Comparison of ENCODE assay signal across 22 cellular contexts in genomic region chr2:127635380-127636237, GRCh38. TPM values are rescaled to one million over a fixed set of nuclear protein-coding genes. Genes with fewer than 3 reads are reported as not detected.
DNase-seq lines count a peak whose midpoint lies in the region; ATAC-seq and TF ChIP-seq lines count a peak whose summit lies in the region.
"Had no signal": no experiment of that assay in that cellular context is flagged by ENCODE, and none has a peak within 500 bp of the region (broad histone marks: within the 10 kb centered on the region; RNA-seq: fewer than 3 reads in every experiment).

No MANE protein-coding gene starts in this region.

- peak overlapping the region; percentile 14 for H3K27ac ChIP-seq in CD4-positive, CD25-positive, alpha-beta regulatory T cell (ENCODE audit: insufficient read depth, low read length, poor library complexity, severe bottlenecking)
- H3K27ac ChIP-seq in KOPT-K1 (ENCODE audit: low read depth, low read length, poor library complexity, severe bottlenecking), result peak overlapping the region; percentile 99
- H3K27ac ChIP-seq in right atrium auricular region, result peak overlapping the region; percentile 18 to 80
- peak overlapping the region; percentile 50 for H3K27ac ChIP-seq in rectal smooth muscle tissue (ENCODE audit: low read depth, low read length)
- H3K27ac ChIP-seq: testis had no signal

- no peak for ATAC-seq in CD4-positive, CD25-positive, alpha-beta regulatory T cell (ENCODE audit: low read depth in 2 of 2)
- no peak for ATAC-seq in HG02840 (IDR thresholded peaks at IDR 0.05; ENCODE audit: low FRiP score, unreplicated experiment)
- ATAC-seq: activated CD4-positive, CD25-positive, alpha-beta regulatory T cell treated with anti-CD3 and anti-CD28 coated beads, Interleukin-2, amount 50 U/mL, for 24 hours; HCT116 had no signal

- intact Hi-C loops in activated T-helper 1 cell treated with anti-CD3 and anti-CD28 coated beads, Interleukin-12 subunit alpha, Interleukin-12 subunit beta, Interleukin-2, Interleukin-4 antibody, amounts not matched to agents 30 ng/mL and 10 ng/mL and 1 ng/mL, durations not matched to agents 14 hours and 24 hours and 36 hours (cut with micrococcal nuclease), result no loop called here

- H3K36me3 ChIP-seq in CD4-positive, CD25-positive, alpha-beta regulatory T cell (ENCODE audit: control insufficient read depth, insufficient read depth, low read length), result no peaks in the 10 kb centered on the region
- H3K36me3 ChIP-seq in KOPT-K1 (ENCODE audit: insufficient read depth, low read length), result peaks cover 90% of the 10 kb centered on the region
- H3K36me3 ChIP-seq in right atrium auricular region, result peaks cover 29% of the 10 kb centered on the region
- peaks cover 4% of the 10 kb centered on the region for H3K36me3 ChIP-seq in rectal smooth muscle tissue (ENCODE audit: control insufficient read depth, insufficient read depth, low read length)

- no peaks in the 10 kb centered on the region for H3K27me3 ChIP-seq in CD4-positive, CD25-positive, alpha-beta regulatory T cell (ENCODE audit: control insufficient read depth, insufficient read depth, low read length)
- H3K27me3 ChIP-seq in right atrium auricular region (no peaks in the 10 kb centered on the region), rectal smooth muscle tissue (ENCODE audit: control insufficient read depth, insufficient read depth, low read length) (no peaks in the 10 kb centered on the region)
- H3K27me3 ChIP-seq: testis had no signal

- H3K27me3 Mint-ChIP-seq in CD4-positive, CD25-positive, alpha-beta regulatory T cell, result no peaks in the 10 kb centered on the region
- no peaks in the 10 kb centered on the region for H3K27me3 Mint-ChIP-seq in activated T-helper 1 cell treated with anti-CD3 and anti-CD28 coated beads, Interleukin-12 subunit alpha, Interleukin-12 subunit beta, Interleukin-2, Interleukin-4 antibody, amounts not matched to agents 30 ng/mL and 10 ng/mL and 1 ng/mL, durations not matched to agents 14 hours and 24 hours and 36 hours (ENCODE audit: insufficient read depth)
- H3K27me3 Mint-ChIP-seq: activated naive CD4-positive, alpha-beta T cell treated with anti-CD3 and anti-CD28 coated beads, Interleukin-2, amount 10 ng/mL, durations not matched to agents 7 days and 5 days had no signal

- H3K4me3 Mint-ChIP-seq in CD4-positive, CD25-positive, alpha-beta regulatory T cell, result no peak overlapping the region
- no peak overlapping the region for H3K4me3 Mint-ChIP-seq in activated T-helper 1 cell treated with anti-CD3 and anti-CD28 coated beads, Interleukin-12 subunit alpha, Interleukin-12 subunit beta, Interleukin-2, Interleukin-4 antibody, amounts not matched to agents 30 ng/mL and 10 ng/mL and 1 ng/mL, durations not matched to agents 14 hours and 24 hours and 36 hours
- H3K4me3 Mint-ChIP-seq: activated naive CD4-positive, alpha-beta T cell treated with anti-CD3 and anti-CD28 coated beads, Interleukin-2, amount 10 ng/mL, durations not matched to agents 7 days and 5 days; endodermal cell had no signal

- peaks cover 60% of the 10 kb centered on the region for H3K4me1 ChIP-seq in CD4-positive, CD25-positive, alpha-beta regulatory T cell (ENCODE audit: control insufficient read depth, insufficient read depth, low read length, poor library complexity, severe bottlenecking)
- H3K4me1 ChIP-seq in right atrium auricular region, result peaks cover 0 to 96% of the 10 kb centered on the region in 2 donors
- H3K4me1 ChIP-seq in rectal smooth muscle tissue (ENCODE audit: control insufficient read depth, insufficient read depth, low read length), result peaks cover 10% of the 10 kb centered on the region

- H3K36me3 Mint-ChIP-seq in CD4-positive, CD25-positive, alpha-beta regulatory T cell, result no peaks in the 10 kb centered on the region
- H3K36me3 Mint-ChIP-seq in activated T-helper 1 cell treated with anti-CD3 and anti-CD28 coated beads, Interleukin-12 subunit alpha, Interleukin-12 subunit beta, Interleukin-2, Interleukin-4 antibody, amounts not matched to agents 30 ng/mL and 10 ng/mL and 1 ng/mL, durations not matched to agents 14 hours and 24 hours and 36 hours (ENCODE audit: low read depth), result no peaks in the 10 kb centered on the region

- H3K27ac Mint-ChIP-seq in CD4-positive, CD25-positive, alpha-beta regulatory T cell, result peak overlapping the region in 2 of 3 donors; percentile 69 to 73
- no peak overlapping the region for H3K27ac Mint-ChIP-seq in activated T-helper 1 cell treated with anti-CD3 and anti-CD28 coated beads, Interleukin-12 subunit alpha, Interleukin-12 subunit beta, Interleukin-2, Interleukin-4 antibody, amounts not matched to agents 30 ng/mL and 10 ng/mL and 1 ng/mL, durations not matched to agents 14 hours and 24 hours and 36 hours
- H3K27ac Mint-ChIP-seq: endodermal cell had no signal

- H3K9me3 ChIP-seq in CD4-positive, CD25-positive, alpha-beta regulatory T cell (ENCODE audit: control insufficient read depth in 2 of 2, low read length in 2 of 2), result no peaks in the 10 kb centered on the region
- H3K9me3 ChIP-seq in KOPT-K1 (ENCODE audit: insufficient read depth, low read length, poor library complexity, severe bottlenecking) (no peaks in the 10 kb centered on the region), right atrium auricular region (no peaks in the 10 kb centered on the region)
- H3K9me3 ChIP-seq: testis had no signal

- no peaks in the 10 kb centered on the region for H3K9me3 Mint-ChIP-seq in CD4-positive, CD25-positive, alpha-beta regulatory T cell
- H3K9me3 Mint-ChIP-seq in activated T-helper 1 cell treated with anti-CD3 and anti-CD28 coated beads, Interleukin-12 subunit alpha, Interleukin-12 subunit beta, Interleukin-2, Interleukin-4 antibody, amounts not matched to agents 30 ng/mL and 10 ng/mL and 1 ng/mL, durations not matched to agents 14 hours and 24 hours and 36 hours, result no peaks in the 10 kb centered on the region
- H3K9me3 Mint-ChIP-seq: activated naive CD4-positive, alpha-beta T cell treated with anti-CD3 and anti-CD28 coated beads, Interleukin-2, amount 10 ng/mL, durations not matched to agents 7 days and 5 days; endodermal cell had no signal

- TF ChIP-seq CTCF in right atrium auricular region (IDR thresholded peaks at IDR 0.05), result no peak

- H3K4me3 ChIP-seq in CD4-positive, CD25-positive, alpha-beta regulatory T cell (ENCODE audit: low read depth, low read length), result no peak overlapping the region
- no peak overlapping the region for H3K4me3 ChIP-seq in right atrium auricular region
- H3K4me3 ChIP-seq in rectal smooth muscle tissue (ENCODE audit: low read length), result no peak overlapping the region
- H3K4me3 ChIP-seq: testis had no signal

- H3K4me1 Mint-ChIP-seq in CD4-positive, CD25-positive, alpha-beta regulatory T cell, result peaks cover 0 to 74% (median 6%) of the 10 kb centered on the region in 4 donors
- peaks cover 7% of the 10 kb centered on the region for H3K4me1 Mint-ChIP-seq in activated T-helper 1 cell treated with anti-CD3 and anti-CD28 coated beads, Interleukin-12 subunit alpha, Interleukin-12 subunit beta, Interleukin-2, Interleukin-4 antibody, amounts not matched to agents 30 ng/mL and 10 ng/mL and 1 ng/mL, durations not matched to agents 14 hours and 24 hours and 36 hours (ENCODE audit: low read depth)

- no peak overlapping the region for H3K9ac ChIP-seq in rectal smooth muscle tissue (ENCODE audit: low read length)

- no peak for DNase-seq in CD4-positive, CD25-positive, alpha-beta regulatory T cell
- DNase-seq in right atrium auricular region (ENCODE audit: low spot score) (no peak), glomerular visceral epithelial cell (ENCODE audit: extremely low spot score) (no peak), GM19238 (ENCODE audit: insufficient read length, low spot score) (no peak)
- no peak for DNase-seq in activated T-helper 1 cell treated with anti-CD3 and anti-CD28 coated beads, Interleukin-12 subunit alpha, Interleukin-12 subunit beta, Interleukin-2, Interleukin-4 antibody, amounts not matched to agents 30 ng/mL and 10 ng/mL and 1 ng/mL, durations not matched to agents 14 hours and 24 hours and 36 hours (ENCODE audit: low spot score)
- DNase-seq: activated naive CD4-positive, alpha-beta T cell treated with anti-CD3 and anti-CD28 coated beads, Interleukin-2, amount 10 ng/mL, durations not matched to agents 7 days and 5 days; activated T-cell treated with anti-CD3 and anti-CD28 coated beads, Interleukin-2, amount 50 U/mL, for 48 hours; DMS79 treated with DMSO at 0.1 percent for 48 hours; endodermal cell; NCI-H2107; NCI-H510A; occipital lobe; RPMI8226; testis had no signal

RNA-seq across cellular contexts. Expression of gene GPR17, which starts 10.3 kb away (rescaled TPM):
- total RNA-seq in CD4-positive, CD25-positive, alpha-beta regulatory T cell, result not detected
- polyA plus RNA-seq in CD4-positive, CD25-positive, alpha-beta regulatory T cell, result not detected
- under 1 TPM in 1 of 2 donors, not detected in 1; 0.24 TPM for total RNA-seq in right atrium auricular region
- not detected in 2 replicates for total RNA-seq in activated T-helper 1 cell treated with anti-CD3 and anti-CD28 coated beads, Interleukin-12 subunit alpha, Interleukin-12 subunit beta, Interleukin-2, Interleukin-4 antibody, amounts not matched to agents 30 ng/mL and 10 ng/mL and 1 ng/mL, durations not matched to agents 14 hours and 24 hours and 36 hours
- total RNA-seq: activated CD8-positive, alpha-beta memory T cell treated with anti-CD3 and anti-CD28 coated beads for 36 hours; chondrocyte; fibroblast of lung had no signal
- polyA plus RNA-seq: fibroblast of lung had no signal

RNA-seq across cellular contexts. Expression of gene LIMS2, which starts 39.7 kb away (rescaled TPM):
- 10.8 TPM for total RNA-seq in CD4-positive, CD25-positive, alpha-beta regulatory T cell
- polyA plus RNA-seq in CD4-positive, CD25-positive, alpha-beta regulatory T cell, result 10 to 100 TPM; 12.6 to 23.8 (median 15.7) TPM
- total RNA-seq in right atrium auricular region, result 10 to 100 TPM; 80.2 to 91.7 TPM
- 4.8 and 5.1 TPM in 2 replicates for total RNA-seq in activated T-helper 1 cell treated with anti-CD3 and anti-CD28 coated beads, Interleukin-12 subunit alpha, Interleukin-12 subunit beta, Interleukin-2, Interleukin-4 antibody, amounts not matched to agents 30 ng/mL and 10 ng/mL and 1 ng/mL, durations not matched to agents 14 hours and 24 hours and 36 hours

Comparison
In these comparisons a context has a peak if more than half of its experiments do, and no peak if none do; other contexts are left out.
1. H3K27ac ChIP-seq: peak in every context shown above with its lines; median percentile 99 in KOPT-K1; 50 in rectal smooth muscle tissue; 49 in right atrium auricular region; 14 in CD4-positive, CD25-positive, alpha-beta regulatory T cell.